In the genomic region with DNA sequence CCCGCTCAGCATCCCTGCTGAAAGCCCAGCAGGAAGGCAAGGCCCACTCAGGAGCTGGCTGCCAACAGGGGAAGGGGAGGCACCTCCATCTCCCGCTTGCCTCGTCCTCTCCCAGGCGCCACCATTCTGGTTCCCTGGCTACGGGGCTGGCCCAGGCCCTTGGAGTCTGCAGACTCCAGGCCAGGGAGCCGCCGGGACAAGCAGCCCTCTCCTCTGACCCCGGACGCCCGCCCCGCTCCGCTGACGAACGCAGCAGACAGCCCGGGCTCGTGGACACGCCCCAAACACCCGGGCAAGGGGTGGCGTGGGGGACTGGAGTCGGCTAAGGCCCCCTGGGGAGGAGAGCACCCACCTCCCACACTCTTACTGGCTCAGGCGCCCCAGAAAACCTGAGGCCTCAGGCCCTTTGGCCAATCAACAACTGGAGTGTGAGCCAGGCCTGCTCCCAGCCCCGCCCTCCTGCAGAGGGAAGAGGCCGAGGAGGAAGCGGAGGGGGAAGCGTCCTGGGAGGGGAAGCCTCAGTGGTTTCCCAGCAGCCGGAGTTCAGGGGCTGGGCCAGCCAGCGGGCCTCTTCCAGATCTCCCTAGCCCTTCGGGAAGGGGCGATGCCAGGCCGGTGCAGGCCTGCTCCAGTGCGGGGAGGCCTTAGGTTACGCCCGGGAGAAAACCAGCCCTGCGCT, we compare ENCODE assay signal across 1 cellular context.
TF ChIP-seq lines count a peak whose summit lies in the region.

No MANE protein-coding gene starts in this region.

TF ChIP-seq in PFSK-1, 5 proteins besides CTCF, POLR2A, EP300 and RAD21:
- no peak for TF ChIP-seq REST (IDR thresholded peaks at IDR 0.05; ENCODE audit: insufficient read depth in 1 of 2, low read depth in 2 of 2, low read length in 2 of 2)
- peak; percentile 85 for TF ChIP-seq SIN3A (IDR thresholded peaks at IDR 0.05; ENCODE audit: borderline replicate concordance, insufficient read depth, low read length)
- no peak for TF ChIP-seq FOXP2 (optimal IDR thresholded peaks at IDR 0.05; ENCODE audit: borderline replicate concordance, extremely low read depth, extremely low read length, insufficient read depth)
- TF ChIP-seq POLR2AphosphoS5 (IDR thresholded peaks at IDR 0.05; ENCODE audit: low read depth, low read length) = peak; percentile 73
